In the genomic region with DNA sequence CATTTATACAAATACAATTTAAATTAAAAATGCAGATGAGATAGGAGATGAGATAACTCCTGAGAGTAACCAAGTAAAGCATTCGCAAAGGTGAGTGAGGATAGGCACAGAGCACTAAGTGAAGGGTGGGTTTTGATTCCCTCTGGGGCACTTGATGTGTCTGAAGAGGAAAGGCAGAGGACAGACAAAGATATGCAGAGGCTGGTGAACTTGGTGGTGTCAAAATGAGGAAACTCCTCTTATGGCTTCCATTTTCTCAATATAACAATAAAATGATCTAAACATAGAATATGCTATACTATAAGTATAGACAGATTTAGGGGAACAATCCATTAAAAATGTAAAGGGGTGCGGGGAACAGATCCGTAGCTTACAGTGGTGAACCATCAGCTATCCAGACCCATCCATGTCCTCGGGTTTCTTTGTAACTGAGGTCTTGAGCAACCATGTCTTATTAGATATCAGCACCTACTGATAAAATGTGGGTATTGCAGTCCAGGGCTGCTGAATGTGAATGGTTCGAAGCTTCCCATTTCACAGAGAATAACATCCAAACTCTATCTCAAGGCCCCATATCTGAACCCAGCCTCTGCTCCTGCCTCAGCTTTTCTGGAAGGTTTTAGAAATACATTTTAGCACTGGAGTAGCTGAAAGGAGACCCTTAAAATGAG, we compare ENCODE assay signal across 9 cellular contexts.
DNase-seq lines count a peak whose midpoint lies in the region; ATAC-seq, FAIRE-seq and TF ChIP-seq lines count a peak whose summit lies in the region.
"Had no signal": no experiment of that assay in that cellular context is flagged by ENCODE, and none has a peak within 500 bp of the region (broad histone marks: within the 10 kb centered on the region; RNA-seq: fewer than 3 reads in every experiment).

No MANE protein-coding gene starts in this region.

- H3K4me3 Mint-ChIP-seq in activated T-cell treated with anti-CD3 and anti-CD28 coated beads, Interleukin-2, amount 50 U/mL, for 4 hours = no peak overlapping the region
- H3K4me3 Mint-ChIP-seq: activated naive CD8-positive, alpha-beta T cell treated with anti-CD3 and anti-CD28 coated beads, Interleukin-2, amount 10 ng/mL, durations not matched to agents 7 days and 5 days had no signal

- H3K4me1 ChIP-seq in MM.1S (ENCODE audit: low read length) = no peaks in the 10 kb centered on the region

- H3K36me3 ChIP-seq in MM.1S (replicated peaks; ENCODE audit: insufficient read depth, low read length) (no peaks in the 10 kb centered on the region), bronchial epithelial cell (ENCODE audit: control insufficient read depth, insufficient read depth, low read length) (no peaks in the 10 kb centered on the region)

- no peak for FAIRE-seq in bronchial epithelial cell (lab: Jason Lieb, UNC)

- H3F3A ChIP-seq in MM.1S (ENCODE audit: insufficient read depth, low read length) = no peaks in the 10 kb centered on the region

- H3K27me3 ChIP-seq in MM.1S (replicated peaks; ENCODE audit: insufficient read depth, low read length) (no peaks in the 10 kb centered on the region), bronchial epithelial cell (ENCODE audit: control insufficient read depth, insufficient read depth, low read length) (no peaks in the 10 kb centered on the region)

- H3K4me1 Mint-ChIP-seq in activated T-cell treated with anti-CD3 and anti-CD28 coated beads, Interleukin-2, amount 50 U/mL, for 4 hours (ENCODE audit: low read depth) = no peaks in the 10 kb centered on the region
- H3K4me1 Mint-ChIP-seq: activated naive CD8-positive, alpha-beta T cell treated with anti-CD3 and anti-CD28 coated beads, Interleukin-2, amount 10 ng/mL, durations not matched to agents 7 days and 5 days had no signal

- no peaks in the 10 kb centered on the region for H3K27me3 Mint-ChIP-seq in activated T-cell treated with anti-CD3 and anti-CD28 coated beads, Interleukin-2, amount 50 U/mL, for 4 hours (ENCODE audit: low read depth)
- H3K27me3 Mint-ChIP-seq: activated naive CD8-positive, alpha-beta T cell treated with anti-CD3 and anti-CD28 coated beads, Interleukin-2, amount 10 ng/mL, durations not matched to agents 7 days and 5 days had no signal

- H3K9me3 ChIP-seq in MM.1S (replicated peaks; ENCODE audit: insufficient read depth, low read length) = no peaks in the 10 kb centered on the region

- DNase-seq in NOMO-1 treated with DMSO at 0.1 percent for 48 hours (lab: John Stamatoyannopoulos, UW; ENCODE audit: unreplicated experiment) (peak; percentile 39), NOMO-1 treated with dmso at 0.1 percent for 144 hours (lab: John Stamatoyannopoulos, UW; ENCODE audit: unreplicated experiment) (no peak), MM.1S (peak; percentile 55), bronchial epithelial cell (ENCODE audit: low read depth) (peak; percentile 43), mucosa of gallbladder (ENCODE audit: low spot score) (peak; percentile 29)
- DNase-seq in activated T-cell treated with anti-CD3 and anti-CD28 coated beads, Interleukin-2, amount 50 U/mL, for 4 hours = no peak
- no peak for DNase-seq in activated T-cell treated with anti-CD3 and anti-CD28 coated beads, Interleukin-2, amount 50 U/mL, for 48 hours
- DNase-seq: activated naive CD8-positive, alpha-beta T cell treated with anti-CD3 and anti-CD28 coated beads, Interleukin-2, amount 10 ng/mL, durations not matched to agents 7 days and 5 days had no signal

- TF ChIP-seq CTCF in MM.1S (IDR thresholded peaks at IDR 0.05; ENCODE audit: low read length) (peak; percentile 71), bronchial epithelial cell (IDR thresholded peaks at IDR 0.05; ENCODE audit: insufficient read depth, low read length, severe bottlenecking) (peak; percentile 61)

- no peak overlapping the region for H3K4me2 ChIP-seq in MM.1S (ENCODE audit: low read depth, low read length)

- no peaks in the 10 kb centered on the region for H3K9me2 ChIP-seq in MM.1S (replicated peaks; ENCODE audit: insufficient read depth, low read length)

- H4K20me1 ChIP-seq in MM.1S (ENCODE audit: insufficient read depth, low read length) = no peaks in the 10 kb centered on the region

- H3K4me3 ChIP-seq in MM.1S (ENCODE audit: low read length) = no peak overlapping the region
- H3K4me3 ChIP-seq in bronchial epithelial cell (ENCODE audit: low read depth, low read length) = no peak overlapping the region

- no peak overlapping the region for H3K27ac ChIP-seq in MM.1S (ENCODE audit: low read length)

- H2AFZ ChIP-seq in MM.1S (ENCODE audit: low read length) = no peak overlapping the region

- ATAC-seq in HG02571 (IDR thresholded peaks at IDR 0.05; ENCODE audit: unreplicated experiment) = peak; percentile 95
- ATAC-seq in activated T-cell treated with anti-CD3 and anti-CD28 coated beads, Interleukin-2, amount 50 U/mL, for 4 hours = no peak

- H3K79me2 ChIP-seq in MM.1S (ENCODE audit: low read length) = no peaks in the 10 kb centered on the region

- no peaks in the 10 kb centered on the region for H3K9me3 Mint-ChIP-seq in activated T-cell treated with anti-CD3 and anti-CD28 coated beads, Interleukin-2, amount 50 U/mL, for 4 hours
- H3K9me3 Mint-ChIP-seq: activated naive CD8-positive, alpha-beta T cell treated with anti-CD3 and anti-CD28 coated beads, Interleukin-2, amount 10 ng/mL, durations not matched to agents 7 days and 5 days had no signal

- no peak overlapping the region for H3K9ac ChIP-seq in MM.1S (ENCODE audit: low read length)

- no peaks in the 10 kb centered on the region for H3K36me3 Mint-ChIP-seq in activated T-cell treated with anti-CD3 and anti-CD28 coated beads, Interleukin-2, amount 50 U/mL, for 4 hours (ENCODE audit: insufficient read depth)
- H3K36me3 Mint-ChIP-seq: activated naive CD8-positive, alpha-beta T cell treated with anti-CD3 and anti-CD28 coated beads, Interleukin-2, amount 10 ng/mL, durations not matched to agents 7 days and 5 days had no signal

Comparison
In these comparisons a context has a peak if more than half of its experiments do, and no peak if none do; other contexts are left out.
1. DNase-seq: peak in NOMO-1 treated with DMSO at 0.1 percent for 48 hours (single experiment), MM.1S (single experiment), bronchial epithelial cell (single experiment) and mucosa of gallbladder (single experiment); none in NOMO-1 treated with dmso at 0.1 percent for 144 hours (single experiment), activated T-cell treated with anti-CD3 and anti-CD28 coated beads, Interleukin-2, amount 50 U/mL, for 4 hours (single experiment) and activated T-cell treated with anti-CD3 and anti-CD28 coated beads, Interleukin-2, amount 50 U/mL, for 48 hours (0 of 2).